Comparison of ENCODE assay signal across 8 cellular contexts in genomic region chr5:34686762-34687268, GRCh38. TPM values are rescaled to one million over a fixed set of nuclear protein-coding genes. Genes with fewer than 3 reads are reported as not detected.
A peak's percentile ranks its signal among the peaks of the same experiment; 100 is the strongest.
DNase-seq lines count a peak whose midpoint lies in the region; ATAC-seq and TF ChIP-seq lines count a peak whose summit lies in the region.

No MANE protein-coding gene starts in this region.

- peak; percentile 46 for DNase-seq in AG08396 (ENCODE audit: low spot score)
- peak; percentile 53 for DNase-seq in NCI-H2227 treated with DMSO at 0.1 percent for 48 hours (lab: John Stamatoyannopoulos, UW)
- no peak for DNase-seq in endothelial cell (ENCODE audit: low spot score)
- DNase-seq in mesothelial cell of epicardium (ENCODE audit: low spot score in 2 of 2, unreplicated experiment in 2 of 2) = peak in 1 of 2 experiments; percentile 24
- DNase-seq in GOT3 (lab: John Stamatoyannopoulos, UW) = no peak

- H3K27me3 Mint-ChIP-seq in endothelial cell (ENCODE audit: unreplicated experiment) (peaks cover 2% of the 10 kb centered on the region), mesothelial cell of epicardium (ENCODE audit: low read depth) (no peaks in the 10 kb centered on the region)

- ATAC-seq in GM21381 (IDR thresholded peaks at IDR 0.05; ENCODE audit: unreplicated experiment) = no peak
- no peak for ATAC-seq in HG03196 (IDR thresholded peaks at IDR 0.05; ENCODE audit: unreplicated experiment)
- ATAC-seq in GM18511 (IDR thresholded peaks at IDR 0.05; ENCODE audit: unreplicated experiment) = no peak

- H3K4me3 Mint-ChIP-seq in endothelial cell (ENCODE audit: unreplicated experiment) (peak overlapping the region; percentile 22), mesothelial cell of epicardium (no peak overlapping the region)

- H3K36me3 Mint-ChIP-seq in endothelial cell (ENCODE audit: low read depth, unreplicated experiment) = peaks cover 28% of the 10 kb centered on the region
- peaks cover 13% of the 10 kb centered on the region for H3K36me3 Mint-ChIP-seq in mesothelial cell of epicardium

- H3K4me1 Mint-ChIP-seq in endothelial cell (ENCODE audit: unreplicated experiment) = peaks cover 32% of the 10 kb centered on the region
- peaks cover 76% of the 10 kb centered on the region for H3K4me1 Mint-ChIP-seq in mesothelial cell of epicardium

- no peak for TF ChIP-seq CTCF in endothelial cell (IDR thresholded peaks at IDR 0.05; ENCODE audit: unreplicated experiment)
- no peak for TF ChIP-seq CTCF in mesothelial cell of epicardium (IDR thresholded peaks at IDR 0.05; ENCODE audit: unreplicated experiment)

- H3K27ac Mint-ChIP-seq in endothelial cell (ENCODE audit: unreplicated experiment) = peak overlapping the region; percentile 33
- H3K27ac Mint-ChIP-seq in mesothelial cell of epicardium = peak overlapping the region; percentile 95

- H3K9me3 Mint-ChIP-seq in endothelial cell (ENCODE audit: unreplicated experiment) (no peaks in the 10 kb centered on the region), mesothelial cell of epicardium (no peaks in the 10 kb centered on the region)

RNA-seq across cellular contexts. Expression of gene RAI14, which starts 30.7 kb away (rescaled TPM):
- total RNA-seq in endothelial cell (ENCODE audit: unreplicated experiment) = 127 TPM
- 117 to 134 TPM (median 120 TPM) in 3 replicates for total RNA-seq in mesothelial cell of epicardium

Comparison
In these comparisons a context has a peak if more than half of its experiments do, and no peak if none do; other contexts are left out.
1. DNase-seq: peak in AG08396 (single experiment) and NCI-H2227 treated with DMSO at 0.1 percent for 48 hours (single experiment); none in endothelial cell (single experiment) and GOT3 (single experiment).